Comparison of ENCODE assay signal across 2 cellular contexts in the genomic region with DNA sequence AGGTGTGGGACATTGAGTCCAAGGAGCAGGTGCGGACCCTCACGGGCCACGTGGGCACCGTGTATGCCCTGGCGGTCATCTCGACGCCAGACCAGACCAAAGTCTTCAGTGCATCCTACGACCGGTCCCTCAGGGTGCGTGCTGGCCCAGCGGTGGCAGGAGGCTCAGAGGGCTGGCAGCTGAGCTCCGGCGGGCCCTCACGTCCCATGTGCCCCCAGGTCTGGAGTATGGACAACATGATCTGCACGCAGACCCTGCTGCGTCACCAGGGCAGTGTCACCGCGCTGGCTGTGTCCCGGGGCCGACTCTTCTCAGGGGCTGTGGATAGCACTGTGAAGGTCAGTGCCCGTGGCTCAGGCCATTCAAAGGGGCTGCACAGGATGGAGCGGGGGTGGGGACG.
TF ChIP-seq lines count a peak whose summit lies in the region.

No MANE protein-coding gene starts in this region.

TF ChIP-seq in HEK293, 187 proteins besides CTCF, POLR2A, EP300 and RAD21:
- TF ChIP-seq, protein P1, sequence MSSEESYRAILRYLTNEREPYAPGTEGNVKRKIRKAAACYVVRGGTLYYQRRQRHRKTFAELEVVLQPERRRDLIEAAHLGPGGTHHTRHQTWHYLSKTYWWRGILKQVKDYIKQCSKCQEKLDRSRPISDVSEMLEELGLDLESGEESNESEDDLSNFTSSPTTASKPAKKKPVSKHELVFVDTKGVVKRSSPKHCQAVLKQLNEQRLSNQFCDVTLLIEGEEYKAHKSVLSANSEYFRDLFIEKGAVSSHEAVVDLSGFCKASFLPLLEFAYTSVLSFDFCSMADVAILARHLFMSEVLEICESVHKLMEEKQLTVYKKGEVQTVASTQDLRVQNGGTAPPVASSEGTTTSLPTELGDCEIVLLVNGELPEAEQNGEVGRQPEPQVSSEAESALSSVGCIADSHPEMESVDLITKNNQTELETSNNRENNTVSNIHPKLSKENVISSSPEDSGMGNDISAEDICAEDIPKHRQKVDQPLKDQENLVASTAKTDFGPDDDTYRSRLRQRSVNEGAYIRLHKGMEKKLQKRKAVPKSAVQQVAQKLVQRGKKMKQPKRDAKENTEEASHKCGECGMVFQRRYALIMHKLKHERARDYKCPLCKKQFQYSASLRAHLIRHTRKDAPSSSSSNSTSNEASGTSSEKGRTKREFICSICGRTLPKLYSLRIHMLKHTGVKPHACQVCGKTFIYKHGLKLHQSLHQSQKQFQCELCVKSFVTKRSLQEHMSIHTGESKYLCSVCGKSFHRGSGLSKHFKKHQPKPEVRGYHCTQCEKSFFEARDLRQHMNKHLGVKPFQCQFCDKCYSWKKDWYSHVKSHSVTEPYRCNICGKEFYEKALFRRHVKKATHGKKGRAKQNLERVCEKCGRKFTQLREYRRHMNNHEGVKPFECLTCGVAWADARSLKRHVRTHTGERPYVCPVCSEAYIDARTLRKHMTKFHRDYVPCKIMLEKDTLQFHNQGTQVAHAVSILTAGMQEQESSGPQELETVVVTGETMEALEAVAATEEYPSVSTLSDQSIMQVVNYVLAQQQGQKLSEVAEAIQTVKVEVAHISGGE (tag by site-specific recombination; conservative IDR thresholded peaks at IDR 0.05; ENCODE audit: low read depth): no peak
- TF ChIP-seq ZNF600 (tag by site-specific recombination; IDR thresholded peaks at IDR 0.05): peak; percentile 58
- TF ChIP-seq, protein P2, sequence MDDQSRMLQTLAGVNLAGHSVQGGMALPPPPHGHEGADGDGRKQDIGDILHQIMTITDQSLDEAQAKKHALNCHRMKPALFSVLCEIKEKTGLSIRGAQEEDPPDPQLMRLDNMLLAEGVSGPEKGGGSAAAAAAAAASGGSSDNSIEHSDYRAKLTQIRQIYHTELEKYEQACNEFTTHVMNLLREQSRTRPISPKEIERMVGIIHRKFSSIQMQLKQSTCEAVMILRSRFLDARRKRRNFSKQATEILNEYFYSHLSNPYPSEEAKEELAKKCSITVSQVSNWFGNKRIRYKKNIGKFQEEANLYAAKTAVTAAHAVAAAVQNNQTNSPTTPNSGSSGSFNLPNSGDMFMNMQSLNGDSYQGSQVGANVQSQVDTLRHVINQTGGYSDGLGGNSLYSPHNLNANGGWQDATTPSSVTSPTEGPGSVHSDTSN (CRISPR knock-in tag; IDR thresholded peaks at IDR 0.05): 0 out of 2 replicates have a peak, but pooled peaks have one; percentile 10

TF ChIP-seq in IMR-90, 13 proteins besides CTCF, POLR2A, EP300 and RAD21:
- TF ChIP-seq RFX5 (IDR thresholded peaks at IDR 0.05; ENCODE audit: low read depth, low read length) (no peak), BHLHE40 (IDR thresholded peaks at IDR 0.05; ENCODE audit: low read depth, low read length) (no peak), MAZ (IDR thresholded peaks at IDR 0.05; ENCODE audit: borderline replicate concordance, low read depth, low read length) (no peak), RCOR1 (IDR thresholded peaks at IDR 0.05; ENCODE audit: insufficient replicate concordance, low read length) (no peak), MAFK (IDR thresholded peaks at IDR 0.05; ENCODE audit: low read depth, low read length) (no peak), SMC3 (IDR thresholded peaks at IDR 0.05; ENCODE audit: low read depth, low read length) (no peak), CEBPB (IDR thresholded peaks at IDR 0.05; ENCODE audit: low read depth, low read length) (no peak)
- TF ChIP-seq, protein P3, sequence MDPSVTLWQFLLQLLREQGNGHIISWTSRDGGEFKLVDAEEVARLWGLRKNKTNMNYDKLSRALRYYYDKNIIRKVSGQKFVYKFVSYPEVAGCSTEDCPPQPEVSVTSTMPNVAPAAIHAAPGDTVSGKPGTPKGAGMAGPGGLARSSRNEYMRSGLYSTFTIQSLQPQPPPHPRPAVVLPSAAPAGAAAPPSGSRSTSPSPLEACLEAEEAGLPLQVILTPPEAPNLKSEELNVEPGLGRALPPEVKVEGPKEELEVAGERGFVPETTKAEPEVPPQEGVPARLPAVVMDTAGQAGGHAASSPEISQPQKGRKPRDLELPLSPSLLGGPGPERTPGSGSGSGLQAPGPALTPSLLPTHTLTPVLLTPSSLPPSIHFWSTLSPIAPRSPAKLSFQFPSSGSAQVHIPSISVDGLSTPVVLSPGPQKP (IDR thresholded peaks at IDR 0.05; ENCODE audit: borderline replicate concordance, low read depth, low read length): no peak
- TF ChIP-seq, protein P4, sequence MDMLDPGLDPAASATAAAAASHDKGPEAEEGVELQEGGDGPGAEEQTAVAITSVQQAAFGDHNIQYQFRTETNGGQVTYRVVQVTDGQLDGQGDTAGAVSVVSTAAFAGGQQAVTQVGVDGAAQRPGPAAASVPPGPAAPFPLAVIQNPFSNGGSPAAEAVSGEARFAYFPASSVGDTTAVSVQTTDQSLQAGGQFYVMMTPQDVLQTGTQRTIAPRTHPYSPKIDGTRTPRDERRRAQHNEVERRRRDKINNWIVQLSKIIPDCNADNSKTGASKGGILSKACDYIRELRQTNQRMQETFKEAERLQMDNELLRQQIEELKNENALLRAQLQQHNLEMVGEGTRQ (IDR thresholded peaks at IDR 0.05; ENCODE audit: low read depth, low read length): no peak
